In genomic region chr5:134873987-134874830, GRCh38 we compare ENCODE assay signal across 1 cellular context.
TF ChIP-seq lines count a peak whose summit lies in the region.

A gene with protein sequence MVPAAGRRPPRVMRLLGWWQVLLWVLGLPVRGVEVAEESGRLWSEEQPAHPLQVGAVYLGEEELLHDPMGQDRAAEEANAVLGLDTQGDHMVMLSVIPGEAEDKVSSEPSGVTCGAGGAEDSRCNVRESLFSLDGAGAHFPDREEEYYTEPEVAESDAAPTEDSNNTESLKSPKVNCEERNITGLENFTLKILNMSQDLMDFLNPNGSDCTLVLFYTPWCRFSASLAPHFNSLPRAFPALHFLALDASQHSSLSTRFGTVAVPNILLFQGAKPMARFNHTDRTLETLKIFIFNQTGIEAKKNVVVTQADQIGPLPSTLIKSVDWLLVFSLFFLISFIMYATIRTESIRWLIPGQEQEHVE (plus strand): TSS chr5:134874371. CDS start chr5:134874428, 57 bp downstream.

TF ChIP-seq in K562, 482 proteins besides CTCF, POLR2A, EP300 and RAD21 (continued from another document and continues in another):
- TF ChIP-seq ARID4B (CRISPR knock-in tag; IDR thresholded peaks at IDR 0.05): peak; percentile 56
- TF ChIP-seq, protein P1, sequence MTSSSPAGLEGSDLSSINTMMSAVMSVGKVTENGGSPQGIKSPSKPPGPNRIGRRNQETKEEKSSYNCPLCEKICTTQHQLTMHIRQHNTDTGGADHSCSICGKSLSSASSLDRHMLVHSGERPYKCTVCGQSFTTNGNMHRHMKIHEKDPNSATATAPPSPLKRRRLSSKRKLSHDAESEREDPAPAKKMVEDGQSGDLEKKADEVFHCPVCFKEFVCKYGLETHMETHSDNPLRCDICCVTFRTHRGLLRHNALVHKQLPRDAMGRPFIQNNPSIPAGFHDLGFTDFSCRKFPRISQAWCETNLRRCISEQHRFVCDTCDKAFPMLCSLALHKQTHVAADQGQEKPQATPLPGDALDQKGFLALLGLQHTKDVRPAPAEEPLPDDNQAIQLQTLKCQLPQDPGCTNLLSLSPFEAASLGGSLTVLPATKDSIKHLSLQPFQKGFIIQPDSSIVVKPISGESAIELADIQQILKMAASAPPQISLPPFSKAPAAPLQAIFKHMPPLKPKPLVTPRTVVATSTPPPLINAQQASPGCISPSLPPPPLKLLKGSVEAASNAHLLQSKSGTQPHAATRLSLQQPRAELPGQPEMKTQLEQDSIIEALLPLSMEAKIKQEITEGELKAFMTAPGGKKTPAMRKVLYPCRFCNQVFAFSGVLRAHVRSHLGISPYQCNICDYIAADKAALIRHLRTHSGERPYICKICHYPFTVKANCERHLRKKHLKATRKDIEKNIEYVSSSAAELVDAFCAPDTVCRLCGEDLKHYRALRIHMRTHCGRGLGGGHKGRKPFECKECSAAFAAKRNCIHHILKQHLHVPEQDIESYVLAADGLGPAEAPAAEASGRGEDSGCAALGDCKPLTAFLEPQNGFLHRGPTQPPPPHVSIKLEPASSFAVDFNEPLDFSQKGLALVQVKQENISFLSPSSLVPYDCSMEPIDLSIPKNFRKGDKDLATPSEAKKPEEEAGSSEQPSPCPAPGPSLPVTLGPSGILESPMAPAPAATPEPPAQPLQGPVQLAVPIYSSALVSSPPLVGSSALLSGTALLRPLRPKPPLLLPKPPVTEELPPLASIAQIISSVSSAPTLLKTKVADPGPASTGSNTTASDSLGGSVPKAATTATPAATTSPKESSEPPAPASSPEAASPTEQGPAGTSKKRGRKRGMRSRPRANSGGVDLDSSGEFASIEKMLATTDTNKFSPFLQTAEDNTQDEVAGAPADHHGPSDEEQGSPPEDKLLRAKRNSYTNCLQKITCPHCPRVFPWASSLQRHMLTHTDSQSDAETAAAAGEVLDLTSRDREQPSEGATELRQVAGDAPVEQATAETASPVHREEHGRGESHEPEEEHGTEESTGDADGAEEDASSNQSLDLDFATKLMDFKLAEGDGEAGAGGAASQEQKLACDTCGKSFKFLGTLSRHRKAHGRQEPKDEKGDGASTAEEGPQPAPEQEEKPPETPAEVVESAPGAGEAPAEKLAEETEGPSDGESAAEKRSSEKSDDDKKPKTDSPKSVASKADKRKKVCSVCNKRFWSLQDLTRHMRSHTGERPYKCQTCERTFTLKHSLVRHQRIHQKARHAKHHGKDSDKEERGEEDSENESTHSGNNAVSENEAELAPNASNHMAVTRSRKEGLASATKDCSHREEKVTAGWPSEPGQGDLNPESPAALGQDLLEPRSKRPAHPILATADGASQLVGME (CRISPR knock-in tag; IDR thresholded peaks at IDR 0.05): peak; percentile 51; the same call in 1 of the 2 replicates
- TF ChIP-seq SMC3 (conservative IDR thresholded peaks at IDR 0.05; ENCODE audit: insufficient read depth, low read depth, low read length): no peak
- no peak for TF ChIP-seq ADNP (tag; IDR thresholded peaks at IDR 0.05)
- TF ChIP-seq ZNF766 (CRISPR knock-in tag; conservative IDR thresholded peaks at IDR 0.05): peak; percentile 93
- no peak for TF ChIP-seq CBX2 (IDR thresholded peaks at IDR 0.05; ENCODE audit: insufficient read depth, low read length, poor library complexity, severe bottlenecking)
- no peak for TF ChIP-seq BHLHE40 (IDR thresholded peaks at IDR 0.05; ENCODE audit: low read length)
- TF ChIP-seq TRIM24 (IDR thresholded peaks at IDR 0.05): no peak
- TF ChIP-seq ZNF696 (CRISPR knock-in tag; conservative IDR thresholded peaks at IDR 0.05): no peak
- TF ChIP-seq PTRF (tag; IDR thresholded peaks at IDR 0.05): no peak
- TF ChIP-seq, protein P2, sequence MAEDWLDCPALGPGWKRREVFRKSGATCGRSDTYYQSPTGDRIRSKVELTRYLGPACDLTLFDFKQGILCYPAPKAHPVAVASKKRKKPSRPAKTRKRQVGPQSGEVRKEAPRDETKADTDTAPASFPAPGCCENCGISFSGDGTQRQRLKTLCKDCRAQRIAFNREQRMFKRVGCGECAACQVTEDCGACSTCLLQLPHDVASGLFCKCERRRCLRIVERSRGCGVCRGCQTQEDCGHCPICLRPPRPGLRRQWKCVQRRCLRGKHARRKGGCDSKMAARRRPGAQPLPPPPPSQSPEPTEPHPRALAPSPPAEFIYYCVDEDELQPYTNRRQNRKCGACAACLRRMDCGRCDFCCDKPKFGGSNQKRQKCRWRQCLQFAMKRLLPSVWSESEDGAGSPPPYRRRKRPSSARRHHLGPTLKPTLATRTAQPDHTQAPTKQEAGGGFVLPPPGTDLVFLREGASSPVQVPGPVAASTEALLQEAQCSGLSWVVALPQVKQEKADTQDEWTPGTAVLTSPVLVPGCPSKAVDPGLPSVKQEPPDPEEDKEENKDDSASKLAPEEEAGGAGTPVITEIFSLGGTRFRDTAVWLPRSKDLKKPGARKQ (CRISPR knock-in tag; IDR thresholded peaks at IDR 0.05): no peak
- 0 out of 2 replicates have a peak, but pooled peaks have one; percentile 57 for TF ChIP-seq SRSF1 (IDR thresholded peaks at IDR 0.05; ENCODE audit: low read depth, low read length)
- TF ChIP-seq, protein P3, sequence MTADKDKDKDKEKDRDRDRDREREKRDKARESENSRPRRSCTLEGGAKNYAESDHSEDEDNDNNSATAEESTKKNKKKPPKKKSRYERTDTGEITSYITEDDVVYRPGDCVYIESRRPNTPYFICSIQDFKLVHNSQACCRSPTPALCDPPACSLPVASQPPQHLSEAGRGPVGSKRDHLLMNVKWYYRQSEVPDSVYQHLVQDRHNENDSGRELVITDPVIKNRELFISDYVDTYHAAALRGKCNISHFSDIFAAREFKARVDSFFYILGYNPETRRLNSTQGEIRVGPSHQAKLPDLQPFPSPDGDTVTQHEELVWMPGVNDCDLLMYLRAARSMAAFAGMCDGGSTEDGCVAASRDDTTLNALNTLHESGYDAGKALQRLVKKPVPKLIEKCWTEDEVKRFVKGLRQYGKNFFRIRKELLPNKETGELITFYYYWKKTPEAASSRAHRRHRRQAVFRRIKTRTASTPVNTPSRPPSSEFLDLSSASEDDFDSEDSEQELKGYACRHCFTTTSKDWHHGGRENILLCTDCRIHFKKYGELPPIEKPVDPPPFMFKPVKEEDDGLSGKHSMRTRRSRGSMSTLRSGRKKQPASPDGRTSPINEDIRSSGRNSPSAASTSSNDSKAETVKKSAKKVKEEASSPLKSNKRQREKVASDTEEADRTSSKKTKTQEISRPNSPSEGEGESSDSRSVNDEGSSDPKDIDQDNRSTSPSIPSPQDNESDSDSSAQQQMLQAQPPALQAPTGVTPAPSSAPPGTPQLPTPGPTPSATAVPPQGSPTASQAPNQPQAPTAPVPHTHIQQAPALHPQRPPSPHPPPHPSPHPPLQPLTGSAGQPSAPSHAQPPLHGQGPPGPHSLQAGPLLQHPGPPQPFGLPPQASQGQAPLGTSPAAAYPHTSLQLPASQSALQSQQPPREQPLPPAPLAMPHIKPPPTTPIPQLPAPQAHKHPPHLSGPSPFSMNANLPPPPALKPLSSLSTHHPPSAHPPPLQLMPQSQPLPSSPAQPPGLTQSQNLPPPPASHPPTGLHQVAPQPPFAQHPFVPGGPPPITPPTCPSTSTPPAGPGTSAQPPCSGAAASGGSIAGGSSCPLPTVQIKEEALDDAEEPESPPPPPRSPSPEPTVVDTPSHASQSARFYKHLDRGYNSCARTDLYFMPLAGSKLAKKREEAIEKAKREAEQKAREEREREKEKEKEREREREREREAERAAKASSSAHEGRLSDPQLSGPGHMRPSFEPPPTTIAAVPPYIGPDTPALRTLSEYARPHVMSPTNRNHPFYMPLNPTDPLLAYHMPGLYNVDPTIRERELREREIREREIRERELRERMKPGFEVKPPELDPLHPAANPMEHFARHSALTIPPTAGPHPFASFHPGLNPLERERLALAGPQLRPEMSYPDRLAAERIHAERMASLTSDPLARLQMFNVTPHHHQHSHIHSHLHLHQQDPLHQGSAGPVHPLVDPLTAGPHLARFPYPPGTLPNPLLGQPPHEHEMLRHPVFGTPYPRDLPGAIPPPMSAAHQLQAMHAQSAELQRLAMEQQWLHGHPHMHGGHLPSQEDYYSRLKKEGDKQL (CRISPR knock-in tag; IDR thresholded peaks at IDR 0.05; ENCODE audit: borderline replicate concordance): no peak
- TF ChIP-seq BDP1 (IDR thresholded peaks at IDR 0.05; ENCODE audit: insufficient read depth, insufficient read length): no peak
- TF ChIP-seq, protein P4, sequence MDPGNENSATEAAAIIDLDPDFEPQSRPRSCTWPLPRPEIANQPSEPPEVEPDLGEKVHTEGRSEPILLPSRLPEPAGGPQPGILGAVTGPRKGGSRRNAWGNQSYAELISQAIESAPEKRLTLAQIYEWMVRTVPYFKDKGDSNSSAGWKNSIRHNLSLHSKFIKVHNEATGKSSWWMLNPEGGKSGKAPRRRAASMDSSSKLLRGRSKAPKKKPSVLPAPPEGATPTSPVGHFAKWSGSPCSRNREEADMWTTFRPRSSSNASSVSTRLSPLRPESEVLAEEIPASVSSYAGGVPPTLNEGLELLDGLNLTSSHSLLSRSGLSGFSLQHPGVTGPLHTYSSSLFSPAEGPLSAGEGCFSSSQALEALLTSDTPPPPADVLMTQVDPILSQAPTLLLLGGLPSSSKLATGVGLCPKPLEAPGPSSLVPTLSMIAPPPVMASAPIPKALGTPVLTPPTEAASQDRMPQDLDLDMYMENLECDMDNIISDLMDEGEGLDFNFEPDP (CRISPR knock-in tag; IDR thresholded peaks at IDR 0.05): no peak
- no peak for TF ChIP-seq FOXP4 (CRISPR knock-in tag; IDR thresholded peaks at IDR 0.05; ENCODE audit: borderline replicate concordance)
- TF ChIP-seq, protein P5, sequence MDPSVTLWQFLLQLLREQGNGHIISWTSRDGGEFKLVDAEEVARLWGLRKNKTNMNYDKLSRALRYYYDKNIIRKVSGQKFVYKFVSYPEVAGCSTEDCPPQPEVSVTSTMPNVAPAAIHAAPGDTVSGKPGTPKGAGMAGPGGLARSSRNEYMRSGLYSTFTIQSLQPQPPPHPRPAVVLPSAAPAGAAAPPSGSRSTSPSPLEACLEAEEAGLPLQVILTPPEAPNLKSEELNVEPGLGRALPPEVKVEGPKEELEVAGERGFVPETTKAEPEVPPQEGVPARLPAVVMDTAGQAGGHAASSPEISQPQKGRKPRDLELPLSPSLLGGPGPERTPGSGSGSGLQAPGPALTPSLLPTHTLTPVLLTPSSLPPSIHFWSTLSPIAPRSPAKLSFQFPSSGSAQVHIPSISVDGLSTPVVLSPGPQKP (CRISPR knock-in tag; IDR thresholded peaks at IDR 0.05): no peak
- TF ChIP-seq NFIX (CRISPR knock-in tag; IDR thresholded peaks at IDR 0.05; ENCODE audit: low read depth): no peak
- TF ChIP-seq XRCC3 (IDR thresholded peaks at IDR 0.05): no peak
- TF ChIP-seq, protein P6, sequence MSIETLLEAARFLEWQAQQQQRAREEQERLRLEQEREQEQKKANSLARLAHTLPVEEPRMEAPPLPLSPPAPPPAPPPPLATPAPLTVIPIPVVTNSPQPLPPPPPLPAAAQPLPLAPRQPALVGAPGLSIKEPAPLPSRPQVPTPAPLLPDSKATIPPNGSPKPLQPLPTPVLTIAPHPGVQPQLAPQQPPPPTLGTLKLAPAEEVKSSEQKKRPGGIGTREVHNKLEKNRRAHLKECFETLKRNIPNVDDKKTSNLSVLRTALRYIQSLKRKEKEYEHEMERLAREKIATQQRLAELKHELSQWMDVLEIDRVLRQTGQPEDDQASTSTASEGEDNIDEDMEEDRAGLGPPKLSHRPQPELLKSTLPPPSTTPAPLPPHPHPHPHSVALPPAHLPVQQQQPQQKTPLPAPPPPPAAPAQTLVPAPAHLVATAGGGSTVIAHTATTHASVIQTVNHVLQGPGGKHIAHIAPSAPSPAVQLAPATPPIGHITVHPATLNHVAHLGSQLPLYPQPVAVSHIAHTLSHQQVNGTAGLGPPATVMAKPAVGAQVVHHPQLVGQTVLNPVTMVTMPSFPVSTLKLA (conservative IDR thresholded peaks at IDR 0.05): peak in 1 of 2 experiments; percentile 66; a peak in 2 of 4 replicates
- TF ChIP-seq RCOR1 (IDR thresholded peaks at IDR 0.05; ENCODE audit: borderline replicate concordance in 1 of 2, low read depth in 2 of 2, low read length in 2 of 2): peak in 1 of 2 experiments; percentile 13; a peak in 1 of 4 replicates
- peak; percentile 98 for TF ChIP-seq POLR2G (IDR thresholded peaks at IDR 0.05; ENCODE audit: low read depth, low read length)
- 0 out of 2 replicates have a peak, but pooled peaks have one; percentile 3 for TF ChIP-seq FOXK1 (CRISPR knock-in tag; IDR thresholded peaks at IDR 0.05; ENCODE audit: borderline replicate concordance)
